Comparison of ENCODE assay signal across 1 cellular context in the genomic region with DNA sequence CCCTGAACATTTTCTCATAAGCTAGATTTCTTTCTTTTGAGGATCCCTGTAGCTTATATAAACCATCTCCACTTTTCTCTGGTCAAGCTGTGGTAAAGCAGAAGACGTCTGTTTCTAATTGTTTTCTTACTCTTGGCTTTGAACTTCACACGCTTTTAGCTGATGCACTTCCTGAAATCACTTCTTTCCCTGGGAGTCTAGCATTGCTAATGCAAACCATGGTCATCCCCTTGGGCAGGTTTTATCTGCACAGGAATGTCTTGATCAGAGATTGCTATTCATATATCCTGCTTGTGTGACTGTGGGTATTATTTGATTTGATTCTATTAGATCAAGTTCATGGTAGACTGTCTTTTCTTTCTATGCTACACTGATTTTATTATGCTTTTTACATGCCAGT.
TF ChIP-seq lines count a peak whose summit lies in the region.

No MANE protein-coding gene starts in this region.

TF ChIP-seq in GM23338, 12 proteins besides CTCF, POLR2A, EP300 and RAD21 (continued from another document):
- TF ChIP-seq ZNF462 (CRISPR knock-in tag; IDR thresholded peaks at IDR 0.05) = no peak
- TF ChIP-seq NANOG (IDR thresholded peaks at IDR 0.05; ENCODE audit: borderline replicate concordance) = no peak
- TF ChIP-seq ZNF331 (CRISPR knock-in tag; IDR thresholded peaks at IDR 0.05; ENCODE audit: low read depth) = no peak
- TF ChIP-seq, protein P1, sequence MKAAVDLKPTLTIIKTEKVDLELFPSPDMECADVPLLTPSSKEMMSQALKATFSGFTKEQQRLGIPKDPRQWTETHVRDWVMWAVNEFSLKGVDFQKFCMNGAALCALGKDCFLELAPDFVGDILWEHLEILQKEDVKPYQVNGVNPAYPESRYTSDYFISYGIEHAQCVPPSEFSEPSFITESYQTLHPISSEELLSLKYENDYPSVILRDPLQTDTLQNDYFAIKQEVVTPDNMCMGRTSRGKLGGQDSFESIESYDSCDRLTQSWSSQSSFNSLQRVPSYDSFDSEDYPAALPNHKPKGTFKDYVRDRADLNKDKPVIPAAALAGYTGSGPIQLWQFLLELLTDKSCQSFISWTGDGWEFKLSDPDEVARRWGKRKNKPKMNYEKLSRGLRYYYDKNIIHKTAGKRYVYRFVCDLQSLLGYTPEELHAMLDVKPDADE (IDR thresholded peaks at IDR 0.05) = no peak
